11 cellular contexts compared by ENCODE assay signal in the genomic region with DNA sequence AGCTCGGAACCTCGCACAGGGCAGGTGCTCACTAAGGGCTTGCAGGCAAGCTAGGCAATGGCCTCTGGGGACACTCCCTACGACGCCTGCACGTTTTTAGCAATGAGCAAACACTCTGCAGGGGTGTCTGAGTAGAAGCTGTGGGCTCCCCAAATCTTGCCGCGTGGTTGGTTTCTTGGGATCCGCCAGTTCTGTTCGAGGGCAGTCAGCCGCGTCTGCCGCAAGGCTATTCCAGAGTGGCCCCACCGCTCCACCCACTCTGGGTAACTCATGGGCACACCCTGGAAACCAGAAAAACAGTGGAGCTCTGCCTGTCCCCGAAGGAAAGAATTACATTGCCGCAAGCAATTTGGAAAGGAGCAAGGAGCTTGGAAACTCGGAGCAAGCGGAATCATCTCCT.
DNase-seq lines count a peak whose midpoint lies in the region; ATAC-seq, FAIRE-seq and TF ChIP-seq lines count a peak whose summit lies in the region.
"Had no signal": no experiment of that assay in that cellular context is flagged by ENCODE, and none has a peak within 500 bp of the region (broad histone marks: within the 10 kb centered on the region; RNA-seq: fewer than 3 reads in every experiment).

No MANE protein-coding gene starts in this region.

- TF ChIP-seq POLR2A in endothelial cell of umbilical vein (IDR thresholded peaks at IDR 0.05; ENCODE audit: low read depth, low read length) = no peak

- dilution Hi-C loops in endothelial cell of umbilical vein (cut with MboI; ENCODE audit: extremely low pct_ligation_motif_present, low sequenced_read_pairs) (no loop called here), keratinocyte (cut with MboI; ENCODE audit: extremely low pct_ligation_motif_present, low sequenced_read_pairs) (no loop called here)

- H3K4me2 ChIP-seq in endothelial cell of umbilical vein (ENCODE audit: insufficient read depth, low read length) (no peak overlapping the region), keratinocyte (ENCODE audit: control insufficient read depth, extremely low read depth, insufficient read depth, low read depth, low read length) (peak overlapping the region; percentile 57), skeletal muscle satellite cell (ENCODE audit: low read length) (peak overlapping the region; percentile 76)

- H3K36me3 ChIP-seq in endothelial cell of umbilical vein (ENCODE audit: control insufficient read depth in 2 of 2, extremely low read depth in 1 of 2, insufficient read depth in 2 of 2, low read length in 2 of 2) = no peaks in the 10 kb centered on the region
- no peaks in the 10 kb centered on the region for H3K36me3 ChIP-seq in keratinocyte (ENCODE audit: control insufficient read depth in 2 of 2, extremely low read depth in 1 of 2, insufficient read depth in 2 of 2, low read length in 2 of 2)
- H3K36me3 ChIP-seq in skeletal muscle satellite cell (ENCODE audit: insufficient read depth, low read length) = no peaks in the 10 kb centered on the region
- H3K36me3 ChIP-seq: BE2C had no signal

- H3K79me2 ChIP-seq in endothelial cell of umbilical vein (ENCODE audit: control insufficient read depth, insufficient read depth, low read length) (no peaks in the 10 kb centered on the region), keratinocyte (ENCODE audit: control insufficient read depth, insufficient read depth, low read length) (no peaks in the 10 kb centered on the region)

- H3K4me1 ChIP-seq in endothelial cell of umbilical vein (ENCODE audit: control insufficient read depth, extremely low read depth, insufficient read depth, low read length) = peaks cover 61% of the 10 kb centered on the region
- H3K4me1 ChIP-seq in keratinocyte (ENCODE audit: control insufficient read depth, extremely low read depth, insufficient read depth, low read length) = peaks cover 4% of the 10 kb centered on the region
- H3K4me1 ChIP-seq in skeletal muscle satellite cell (ENCODE audit: control insufficient read depth, insufficient read depth, low read length) = peaks cover 54% of the 10 kb centered on the region
- H3K4me1 ChIP-seq: BE2C had no signal

- POLR2A ChIA-PET in endothelial cell of umbilical vein (lab: Charles Lee) = no interaction called here

- H2AFZ ChIP-seq in endothelial cell of umbilical vein (ENCODE audit: low read depth, low read length) (no peak overlapping the region), keratinocyte (ENCODE audit: control insufficient read depth, low read length) (no peak overlapping the region)

- DNase-seq in AG20443 (ENCODE audit: low spot score) (peak; percentile 75), endothelial cell of umbilical vein (ENCODE audit: low read depth, low spot score) (no peak), keratinocyte (ENCODE audit: low read depth, low spot score) (no peak), T-helper 1 cell (no peak), NCI-H226 (no peak), Kasumi-1 (lab: John Stamatoyannopoulos, UW) (no peak)
- DNase-seq: BE2C, hippocampal formation had no signal

- no peaks in the 10 kb centered on the region for H4K20me1 ChIP-seq in endothelial cell of umbilical vein (replicated peaks; ENCODE audit: control insufficient read depth, extremely low read depth, insufficient read depth, low read length)
- no peaks in the 10 kb centered on the region for H4K20me1 ChIP-seq in keratinocyte (ENCODE audit: control insufficient read depth, extremely low read depth, insufficient read depth, low read length)

- no TSS peak for BruUV-seq in endothelial cell of umbilical vein (replicated peaks; lab: Mats Ljungman, UMichigan)

- H3K27ac ChIP-seq in endothelial cell of umbilical vein (ENCODE audit: insufficient read depth, low read depth, low read length) (peak overlapping the region; percentile 70), keratinocyte (ENCODE audit: control insufficient read depth, insufficient read depth, low read length) (no peak overlapping the region)

- no peak overlapping the region for H3K9ac ChIP-seq in endothelial cell of umbilical vein (replicated peaks; ENCODE audit: extremely low read depth, insufficient read depth, low read length)
- no peak overlapping the region for H3K9ac ChIP-seq in keratinocyte (ENCODE audit: control insufficient read depth, extremely low read depth, insufficient read depth, low read length)
- H3K9ac ChIP-seq in skeletal muscle satellite cell (ENCODE audit: low read depth, low read length) = peak overlapping the region; percentile 69

- no peaks in the 10 kb centered on the region for H3K9me1 ChIP-seq in endothelial cell of umbilical vein (replicated peaks; ENCODE audit: control insufficient read depth, extremely low read depth, insufficient read depth, low read length)
- no peaks in the 10 kb centered on the region for H3K9me1 ChIP-seq in keratinocyte (ENCODE audit: control insufficient read depth, extremely low read depth, insufficient read depth, low read length)

- TF ChIP-seq CTCF in endothelial cell of umbilical vein (IDR thresholded peaks at IDR 0.05; ENCODE audit: extremely low read depth in 1 of 2, insufficient read depth in 1 of 2, low read depth in 1 of 2, low read length in 2 of 2) (no peak), keratinocyte (optimal IDR thresholded peaks at IDR 0.05 in 1 of 3, IDR thresholded peaks at IDR 0.05 in 1 of 3, conservative IDR thresholded peaks at IDR 0.05 in 1 of 3; ENCODE audit: extremely low read depth in 1 of 3, insufficient read depth in 2 of 3, low read length in 3 of 3) (no peak)

- CTCF ChIA-PET in endothelial cell of umbilical vein (lab: Charles Lee) = interaction anchor here (0.9 to 1.5 kb wide), 4 partner anchors 9 to 34 kb away, joined by 3 to 5 read pairs (median 4); no protein-coding TSS in a partner anchor

- FAIRE-seq in endothelial cell of umbilical vein (lab: Jason Lieb, UNC) (no peak), keratinocyte (lab: Jason Lieb, UNC) (no peak)

- no peak for ATAC-seq in GM19324 (IDR thresholded peaks at IDR 0.05; ENCODE audit: low FRiP score, unreplicated experiment)
- ATAC-seq: Panc1 had no signal

- H3K27me3 ChIP-seq in endothelial cell of umbilical vein (ENCODE audit: control insufficient read depth in 2 of 2, insufficient read depth in 2 of 2, low read length in 2 of 2) (no peaks in the 10 kb centered on the region), keratinocyte (ENCODE audit: control insufficient read depth, extremely low read depth, insufficient read depth, low read length) (peaks cover 28% of the 10 kb centered on the region), skeletal muscle satellite cell (ENCODE audit: control insufficient read depth, insufficient read depth, low read length) (no peaks in the 10 kb centered on the region)
- H3K27me3 ChIP-seq: BE2C had no signal

- H3K4me3 ChIP-seq in endothelial cell of umbilical vein (replicated peaks in 1 of 3; ENCODE audit: insufficient read depth in 1 of 3, low read depth in 1 of 3, low read length in 3 of 3) (no peak overlapping the region), keratinocyte (ENCODE audit: control insufficient read depth in 2 of 3, extremely low read depth in 1 of 3, insufficient read depth in 2 of 3, low read depth in 1 of 3, low read length in 3 of 3) (peak overlapping the region in 1 of 3 experiments; percentile 51), skeletal muscle satellite cell (ENCODE audit: low read length) (peak overlapping the region; percentile 51)

- H3K9me3 ChIP-seq in endothelial cell of umbilical vein (replicated peaks; ENCODE audit: control insufficient read depth, insufficient read depth, low read length) (no peaks in the 10 kb centered on the region), keratinocyte (ENCODE audit: control insufficient read depth, low read depth, low read length) (no peaks in the 10 kb centered on the region), skeletal muscle satellite cell (replicated peaks; ENCODE audit: low read length) (no peaks in the 10 kb centered on the region)
- H3K9me3 ChIP-seq: BE2C had no signal

- intact Hi-C loops in endothelial cell of umbilical vein (cut with micrococcal nuclease) = loop anchor here (10.0 kb wide), 1 partner anchor 496 kb away; a partner anchor contains a TSS

TF ChIP-seq in endothelial cell of umbilical vein, 7 proteins besides CTCF, POLR2A, EP300 and RAD21:
- TF ChIP-seq, protein P1, sequence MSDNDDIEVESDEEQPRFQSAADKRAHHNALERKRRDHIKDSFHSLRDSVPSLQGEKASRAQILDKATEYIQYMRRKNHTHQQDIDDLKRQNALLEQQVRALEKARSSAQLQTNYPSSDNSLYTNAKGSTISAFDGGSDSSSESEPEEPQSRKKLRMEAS (IDR thresholded peaks at IDR 0.05; ENCODE audit: insufficient read depth, insufficient read length) = no peak
- TF ChIP-seq GATA2 (IDR thresholded peaks at IDR 0.05; ENCODE audit: insufficient read depth, insufficient read length, low read depth, low read length) (no peak), MYC (IDR thresholded peaks at IDR 0.05; ENCODE audit: low read depth, low read length) (no peak), JUN (IDR thresholded peaks at IDR 0.05; ENCODE audit: borderline replicate concordance, insufficient read depth, insufficient read length, low read depth) (no peak), EZH2 (IDR thresholded peaks at IDR 0.05; ENCODE audit: borderline replicate concordance, low read depth, low read length, severe bottlenecking) (no peak), POLR2AphosphoS5 (IDR thresholded peaks at IDR 0.05; ENCODE audit: insufficient read depth, low read depth, low read length) (no peak), FOS (IDR thresholded peaks at IDR 0.05; ENCODE audit: borderline replicate concordance, insufficient read depth, low read length) (no peak)
